In genomic region chr4:147019061-147019460, GRCh38 we compare ENCODE assay signal across 8 cellular contexts.
DNase-seq lines count a peak whose midpoint lies in the region; ATAC-seq, FAIRE-seq and TF ChIP-seq lines count a peak whose summit lies in the region.

No MANE protein-coding gene starts in this region.

- peak; percentile 70 for TF ChIP-seq CTCF in AG09309 (IDR thresholded peaks at IDR 0.05; ENCODE audit: control insufficient read depth, insufficient read depth, low read depth, low read length, missing control alignments)

- no peak for TF ChIP-seq POLR2A in GM18505 (IDR thresholded peaks at IDR 0.05; ENCODE audit: borderline replicate concordance, extremely low read depth, insufficient read depth, insufficient read length)

- peak; percentile 89 for ATAC-seq in GM18505 (IDR thresholded peaks at IDR 0.05; ENCODE audit: unreplicated experiment)
- peak; percentile 89 for ATAC-seq in HG02973 (IDR thresholded peaks at IDR 0.05; ENCODE audit: unreplicated experiment)

- FAIRE-seq in frontal cortex (lab: Jason Lieb, UNC) = peak; percentile 36

- peak; percentile 17 for DNase-seq in AG09309 (ENCODE audit: low read depth)
- peak; percentile 53 for DNase-seq in RPMI8226
- peak; percentile 2 for DNase-seq in activated gamma-delta T cell (lab: John Stamatoyannopoulos, UW)
- DNase-seq in frontal cortex (ENCODE audit: low spot score in 2 of 2) = peak; percentile 4 to 11
- peak in 8 of 10 donors; percentile 17 to 92 (median 70) for DNase-seq in posterior cingulate gyrus
- no peak for DNase-seq in middle frontal gyrus (ENCODE audit: extremely low spot score, low spot score)

- H3K4me3 ChIP-seq in AG09309 (ENCODE audit: control insufficient read depth, low read depth, low read length) = no peak overlapping the region

- intact Hi-C loops in posterior cingulate gyrus (cut with DNase I) = loop anchor here (1.0 to 5.0 kb wide), 2 partner anchors 78 to 848 kb away; no protein-coding TSS in a partner anchor
